ENCODE assay signal across 8 cellular contexts in the genomic region with DNA sequence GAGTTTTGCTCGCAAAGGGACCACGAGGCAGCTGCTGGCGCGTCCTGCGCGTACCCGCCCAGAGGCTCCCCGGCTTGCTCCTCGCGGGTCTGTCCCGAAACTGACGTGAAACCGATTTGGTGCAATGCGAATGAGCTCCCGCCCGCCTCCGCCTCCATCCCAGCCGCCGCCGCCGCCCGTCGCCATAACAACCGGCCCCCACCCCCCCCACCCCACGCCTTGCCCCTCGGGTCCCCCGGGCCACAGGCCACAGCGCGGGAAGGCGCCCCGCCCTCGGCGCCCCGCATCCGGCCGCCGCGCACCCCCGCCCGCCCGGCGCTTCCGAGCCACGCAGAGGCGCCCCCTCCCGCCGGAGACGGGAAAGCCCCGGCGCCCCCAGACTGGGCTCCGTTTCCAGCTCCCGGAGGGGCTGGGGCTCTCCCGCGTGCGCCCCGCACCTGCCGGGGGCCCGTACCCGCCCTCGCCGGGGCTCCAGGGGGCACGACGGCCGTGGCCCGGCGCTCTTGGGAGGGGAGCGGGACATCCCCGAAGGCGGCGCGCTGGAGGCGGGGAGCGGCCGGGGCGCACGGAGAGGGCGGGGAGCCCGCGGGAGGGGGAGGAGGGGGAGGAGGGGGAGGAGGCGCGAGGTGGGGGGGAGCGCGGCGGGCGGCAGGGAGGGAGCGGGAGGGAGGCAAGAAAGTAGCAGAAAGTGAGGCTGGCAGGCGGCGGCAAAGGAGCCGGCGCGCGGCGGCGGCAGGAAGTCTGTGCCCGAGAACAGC. TPM values are rescaled to one million over a fixed set of nuclear protein-coding genes. Genes with fewer than 3 reads are reported as not detected.
A peak's percentile ranks its signal among the peaks of the same experiment; 100 is the strongest.
DNase-seq lines count a peak whose midpoint lies in the region; ATAC-seq, FAIRE-seq and TF ChIP-seq lines count a peak whose summit lies in the region.

A gene (plus strand): TSS at position 678 of the 758 bp plus-strand sequence.

- H3K4me3 Mint-ChIP-seq in astrocyte (ENCODE audit: unreplicated experiment) = peak within 1 kb of the TSS; percentile 98

- H2AFZ ChIP-seq in astrocyte (ENCODE audit: low read depth, low read length) = peak within 1 kb of the TSS; percentile 83

- H3K27me3 ChIP-seq in astrocyte (ENCODE audit: insufficient read depth, low read length) = peaks cover 2% of the 10 kb centered on the region

- H3K79me2 ChIP-seq in astrocyte (ENCODE audit: insufficient read depth, low read length) = peaks cover 39% of the 10 kb centered on the region

- in situ Hi-C loops in KBM-7 (cut with MboI; ENCODE audit: low pct_unique_long_range_greater_than_20kb, low sequenced_read_pairs) = no loop called here

- peak within 1 kb of the TSS; percentile 64 for H3K27ac ChIP-seq in astrocyte (ENCODE audit: low read depth, low read length)

- DNase-seq in GDM1 (lab: John Stamatoyannopoulos, UW) (peak; percentile 90), LHCN-M2 (ENCODE audit: low read depth) (peak; percentile 55), T-helper 9 cell (peak; percentile 87), astrocyte (ENCODE audit: low read depth) (peak; percentile 61), hypothalamus (lab: John Stamatoyannopoulos, UW) (peak in 47 of 51 donors; percentile 15 to 82 (median 61)), skeletal muscle cell (ENCODE audit: low read depth) (peak; percentile 16), KBM-7 (no peak)

- H3K9me3 ChIP-seq in astrocyte (ENCODE audit: insufficient read depth, low read depth, low read length) = no peaks in the 10 kb centered on the region

- H3K4me1 ChIP-seq in astrocyte (ENCODE audit: insufficient read depth, low read length) = peaks cover 19% of the 10 kb centered on the region

- ATAC-seq in GM21737 (IDR thresholded peaks at IDR 0.05; ENCODE audit: unreplicated experiment) = peak; percentile 54

- H3K36me3 Mint-ChIP-seq in astrocyte (ENCODE audit: low read depth, unreplicated experiment) = no peaks in the 10 kb centered on the region

- TF ChIP-seq CTCF in astrocyte (IDR thresholded peaks at IDR 0.05; ENCODE audit: insufficient read depth, low read depth, low read length) = no peak

- no peaks in the 10 kb centered on the region for H3K36me3 ChIP-seq in astrocyte (ENCODE audit: insufficient read depth, low read length)

- peak within 1 kb of the TSS; percentile 96 for H3K4me3 ChIP-seq in astrocyte (ENCODE audit: insufficient read depth, low read depth, low read length)
- peak within 1 kb of the TSS; percentile 71 for H3K4me3 ChIP-seq in skeletal muscle cell (ENCODE audit: low read depth, low read length)

- H3K9ac ChIP-seq in astrocyte (ENCODE audit: low read length) = peak within 1 kb of the TSS; percentile 93

- H3K27ac Mint-ChIP-seq in astrocyte (ENCODE audit: unreplicated experiment) = peak within 1 kb of the TSS; percentile 67

- H3K9me3 Mint-ChIP-seq in astrocyte (ENCODE audit: unreplicated experiment) = no peaks in the 10 kb centered on the region

- peaks cover 38% of the 10 kb centered on the region for H4K20me1 ChIP-seq in astrocyte (ENCODE audit: insufficient read depth, low read length)

- peaks cover 9% of the 10 kb centered on the region for H3K4me1 Mint-ChIP-seq in astrocyte (ENCODE audit: low read depth, unreplicated experiment)

- H3K27me3 Mint-ChIP-seq in astrocyte (ENCODE audit: low read depth, unreplicated experiment) = peaks cover 6% of the 10 kb centered on the region

- FAIRE-seq in astrocyte (lab: Jason Lieb, UNC) = no peak

- H3K4me2 ChIP-seq in astrocyte (ENCODE audit: low read length) = peak within 1 kb of the TSS; percentile 100

RNA-seq across cellular contexts. Expression of the gene that starts here (rescaled TPM):
- total RNA-seq in LHCN-M2 (2014; rRNA removed) = 0.45 and 0.52 TPM in 2 replicates
- 2.2 TPM for polyA plus RNA-seq in LHCN-M2 (2012)
- total RNA-seq in astrocyte = 23.6 and 27.4 TPM in 2 replicates

Comparison
In these comparisons a context has a peak if more than half of its experiments do, and no peak if none do; other contexts are left out.
1. RNA of the gene that starts here (total RNA-seq): 23.6 to 27.4 TPM in astrocyte; 0.45 to 0.52 TPM in LHCN-M2; every median in the first group is over 10 times any median in the second.